In the genomic region with DNA sequence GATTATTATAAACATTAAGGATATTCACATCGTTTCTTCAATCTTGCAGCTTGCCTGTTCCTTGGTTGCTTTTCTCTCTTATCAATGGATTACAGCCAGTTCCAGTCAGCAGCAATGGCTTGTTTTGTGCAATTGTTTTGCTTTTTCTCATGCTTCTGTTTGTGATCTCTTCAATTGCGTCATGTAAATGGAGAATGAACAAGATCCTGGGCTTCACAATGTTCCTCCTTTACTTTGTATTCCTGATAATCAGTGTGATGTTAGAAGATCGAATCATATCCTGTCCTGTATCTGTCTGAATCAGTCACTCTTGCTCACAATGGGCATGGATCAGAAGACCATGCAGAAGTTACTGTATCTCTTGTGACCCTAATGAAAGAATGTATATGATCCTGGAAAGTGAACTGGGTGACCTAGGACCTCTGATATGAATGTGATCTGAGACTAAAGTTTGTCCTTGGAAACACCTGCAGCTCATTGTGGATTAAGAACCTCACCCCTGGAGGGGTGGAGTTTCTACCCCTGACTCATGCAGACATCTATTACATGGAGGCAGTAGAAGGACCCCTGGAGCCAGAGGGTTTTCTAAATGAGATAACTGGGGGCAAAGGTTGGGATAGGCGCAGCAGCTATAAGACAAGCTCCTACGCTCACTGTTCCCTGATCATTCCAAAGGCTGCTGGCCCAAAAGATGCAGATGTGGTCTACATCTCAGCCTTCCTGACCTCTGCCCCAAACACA, we compare ENCODE assay signal across 1 cellular context.
TF ChIP-seq lines count a peak whose summit lies in the region.

No MANE protein-coding gene starts in this region.

TF ChIP-seq in GM12878, 131 proteins besides CTCF, POLR2A, EP300 and RAD21:
- TF ChIP-seq POLR2AphosphoS5 (IDR thresholded peaks at IDR 0.05; ENCODE audit: low read length) (0 out of 2 replicates have a peak, but pooled peaks have one; percentile 29), YBX1 (IDR thresholded peaks at IDR 0.05) (no peak), GATAD2B (conservative IDR thresholded peaks at IDR 0.05; ENCODE audit: low read depth) (no peak), CREB1 (IDR thresholded peaks at IDR 0.05; ENCODE audit: low read depth) (no peak), ESRRA (IDR thresholded peaks at IDR 0.05; ENCODE audit: low read length) (no peak)
